In genomic region chr15:32833323-32833944, GRCh38 we compare ENCODE assay signal across 23 cellular contexts.
DNase-seq lines count a peak whose midpoint lies in the region; ATAC-seq, FAIRE-seq and TF ChIP-seq lines count a peak whose summit lies in the region.
"Had no signal": no experiment of that assay in that cellular context is flagged by ENCODE, and none has a peak within 500 bp of the region (broad histone marks: within the 10 kb centered on the region; RNA-seq: fewer than 3 reads in every experiment).

No MANE protein-coding gene starts in this region.

- H3K36me3 ChIP-seq in brain microvascular endothelial cell (replicated peaks) = no peaks in the 10 kb centered on the region
- H3K36me3 ChIP-seq in osteoblast (ENCODE audit: insufficient read depth, low read length) = peaks cover 4% of the 10 kb centered on the region
- H3K36me3 ChIP-seq: right lobe of liver, transverse colon had no signal

- peak; percentile 80 for DNase-seq in ELR (ENCODE audit: low read depth)
- peak; percentile 76 for DNase-seq in LHCN-M2 (ENCODE audit: low read depth)
- no peak for DNase-seq in brain microvascular endothelial cell
- DNase-seq in osteoblast (ENCODE audit: insufficient read length, low spot score, missing footprints) = no peak
- no peak for DNase-seq in AG08395 (ENCODE audit: low spot score)
- DNase-seq in NCI-H2171 (lab: John Stamatoyannopoulos, UW) = no peak
- no peak for DNase-seq in D721Med (ENCODE audit: insufficient read length, low spot score)
- DNase-seq: activated CD4-positive, alpha-beta memory T cell treated with anti-CD3 and anti-CD28 coated beads, Interleukin-2, amount 10 ng/mL, durations not matched to agents 7 days and 5 days; activated effector memory CD4-positive, alpha-beta T cell treated with Interleukin-2 at 50 U/mL for 16 hours; CD4-positive, alpha-beta memory T cell; effector CD4-positive, alpha-beta T cell; NCI-H1048; NCI-H187 treated with DMSO at 0.1 percent for 48 hours; NCI-H748 treated with DMSO at 0.1 percent for 48 hours; nephron progenitor cell; right lobe of liver; SIG-M5; stimulated activated CD4-positive, alpha-beta T cell treated with anti-CD3 and anti-CD28 coated beads, Interleukin-15, amount 100 ng/mL, for 24 hours; transverse colon had no signal

- H3K4me3 ChIP-seq in brain microvascular endothelial cell (ENCODE audit: low read depth, low read length) = no peak overlapping the region
- H3K4me3 ChIP-seq in osteoblast (ENCODE audit: insufficient read depth, low read length) = no peak overlapping the region
- H3K4me3 ChIP-seq: right lobe of liver, transverse colon had no signal

- TF ChIP-seq CTCF in brain microvascular endothelial cell (IDR thresholded peaks at IDR 0.05; ENCODE audit: low read depth, low read length, missing control alignments) (no peak), osteoblast (IDR thresholded peaks at IDR 0.05; ENCODE audit: extremely low read depth, low read depth, low read length) (no peak), D721Med (IDR thresholded peaks at IDR 0.05; ENCODE audit: insufficient read depth, missing control alignments) (no peak)

- H2AFZ ChIP-seq in osteoblast (ENCODE audit: low read length) = no peak overlapping the region

- peaks cover 8% of the 10 kb centered on the region for H3K79me2 ChIP-seq in osteoblast (ENCODE audit: insufficient read depth, low read length)

- peaks cover 42% of the 10 kb centered on the region for H3K4me1 ChIP-seq in osteoblast (ENCODE audit: insufficient read depth, low read length)
- H3K4me1 ChIP-seq: right lobe of liver, transverse colon had no signal

- no peaks in the 10 kb centered on the region for H4K20me1 ChIP-seq in osteoblast (ENCODE audit: insufficient read depth, low read length)

- H3K27ac ChIP-seq in brain microvascular endothelial cell (peak overlapping the region; percentile 16), osteoblast (ENCODE audit: low read depth, low read length) (peak overlapping the region; percentile 51)
- H3K27ac ChIP-seq: right lobe of liver, transverse colon had no signal

- no peaks in the 10 kb centered on the region for H3K27me3 ChIP-seq in brain microvascular endothelial cell (replicated peaks)
- no peaks in the 10 kb centered on the region for H3K27me3 ChIP-seq in osteoblast (ENCODE audit: insufficient read depth, low read length)
- H3K27me3 ChIP-seq: right lobe of liver, transverse colon had no signal

- H3K9me3 ChIP-seq in osteoblast (ENCODE audit: low read depth, low read length) = no peaks in the 10 kb centered on the region
- H3K9me3 ChIP-seq: right lobe of liver, transverse colon had no signal

- no peak for ATAC-seq in HG02840 (IDR thresholded peaks at IDR 0.05; ENCODE audit: low FRiP score, unreplicated experiment)
- ATAC-seq: esophagus mucosa had no signal

- in situ Hi-C loops in brain microvascular endothelial cell (cut with HindIII; ENCODE audit: low pct_ligation_motif_present, low sequenced_read_pairs) = loop anchor here (10.0 kb wide), 1 partner anchor 161 kb away; no protein-coding TSS in a partner anchor

- FAIRE-seq in D721Med (lab: Jason Lieb, UNC) = no peak
- FAIRE-seq: G401.6, H1 had no signal

- no peak overlapping the region for H3K4me2 ChIP-seq in osteoblast (ENCODE audit: insufficient read depth, low read length)

Comparison
In these comparisons a context has a peak if more than half of its experiments do, and no peak if none do; other contexts are left out.
1. DNase-seq: peak in ELR (single experiment) and LHCN-M2 (single experiment); none in brain microvascular endothelial cell (single experiment), osteoblast (single experiment), AG08395 (single experiment), NCI-H2171 (single experiment) and D721Med (single experiment).